In the genomic region with DNA sequence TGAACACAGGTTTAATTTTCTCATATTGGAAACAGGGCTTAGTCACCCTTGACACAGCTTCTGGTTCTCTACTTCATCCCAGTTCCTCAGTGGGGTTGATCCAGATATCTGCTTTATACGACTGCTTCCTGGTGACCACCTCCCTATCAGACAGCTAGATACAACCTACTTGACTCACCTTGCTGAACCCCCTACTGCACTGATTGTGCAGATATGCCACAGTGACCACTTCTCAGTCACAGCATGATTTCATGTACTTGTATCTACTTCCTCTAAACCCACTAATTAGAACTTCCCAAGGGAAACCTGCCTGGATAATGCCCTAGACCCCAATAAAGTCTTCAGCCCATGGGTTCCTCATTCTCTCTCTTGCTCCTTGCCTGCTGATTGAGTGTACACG, we compare ENCODE assay signal across 21 cellular contexts. TPM values are rescaled to one million over a fixed set of nuclear protein-coding genes. Genes with fewer than 3 reads are reported as not detected.
DNase-seq lines count a peak whose midpoint lies in the region; ATAC-seq, FAIRE-seq and TF ChIP-seq lines count a peak whose summit lies in the region.
"Had no signal": no experiment of that assay in that cellular context is flagged by ENCODE, and none has a peak within 500 bp of the region (broad histone marks: within the 10 kb centered on the region; RNA-seq: fewer than 3 reads in every experiment).

No MANE protein-coding gene starts in this region.

- H3K9me2 ChIP-seq in GM23338 (ENCODE audit: insufficient read depth): no peaks in the 10 kb centered on the region

- no peak for DNase-seq in GM23338 (ENCODE audit: low spot score)
- DNase-seq in MV-4-11 (lab: John Stamatoyannopoulos, UW): peak; percentile 66
- DNase-seq in astrocyte (ENCODE audit: low read depth): no peak
- DNase-seq in stimulated activated naive B cell treated with anti-CD40 and anti-IgM and Interleukin-4, amounts not matched to agents 10 μg/mL and 1 μg/mL and 100 μg/mL, for 72 hours: no peak
- no peak for DNase-seq in caudate nucleus (lab: John Stamatoyannopoulos, UW)
- no peak for DNase-seq in mucosa of descending colon
- DNase-seq: CD4-positive, CD25-positive, alpha-beta regulatory T cell; DMS79; NCI-H1092; NCI-H1436; NCI-H187 treated with DMSO at 0.1 percent for 48 hours; NCI-H2107; NCI-H446 treated with DMSO at 0.1 percent for 48 hours; NCI-H526 treated with DMSO at 0.1 percent for 48 hours; NK-92 treated with Interleukin-12 subunit alpha and Interleukin-12 subunit beta, amount 100 ng/mL, for 24 hours; Peyer's patch; T-helper 1 cell had no signal

- H3K9me3 Mint-ChIP-seq in GM23338 (peaks cover 5% of the 10 kb centered on the region; the same call in 1 of the 3 replicates), astrocyte (ENCODE audit: unreplicated experiment) (peaks cover 4% of the 10 kb centered on the region)
- peaks cover 9% of the 10 kb centered on the region in 2 donors for H3K9me3 Mint-ChIP-seq in stimulated activated naive B cell treated with anti-CD40 and anti-IgM and Interleukin-4, amounts not matched to agents 10 μg/mL and 1 μg/mL and 100 μg/mL, for 72 hours

- H3F3A ChIP-seq in GM23338 (replicated peaks; ENCODE audit: low read depth): no peaks in the 10 kb centered on the region

- H3K79me2 ChIP-seq in GM23338 (replicated peaks; ENCODE audit: insufficient read depth): no peaks in the 10 kb centered on the region
- no peaks in the 10 kb centered on the region for H3K79me2 ChIP-seq in astrocyte (ENCODE audit: insufficient read depth, low read length)

- ATAC-seq in GM23338 (no peak), GM18858 (IDR thresholded peaks at IDR 0.05; ENCODE audit: unreplicated experiment) (no peak), mucosa of descending colon (no peak)
- peak; percentile 39 to 52 for ATAC-seq in stimulated activated naive B cell treated with anti-CD40 and anti-IgM and Interleukin-4, amounts not matched to agents 10 μg/mL and 1 μg/mL and 100 μg/mL, for 72 hours (replicated peaks)

- H3K4me1 Mint-ChIP-seq in GM23338 (peaks cover 17% of the 10 kb centered on the region), astrocyte (ENCODE audit: low read depth, unreplicated experiment) (no peaks in the 10 kb centered on the region)
- peaks cover 3 to 12% of the 10 kb centered on the region in 2 donors for H3K4me1 Mint-ChIP-seq in stimulated activated naive B cell treated with anti-CD40 and anti-IgM and Interleukin-4, amounts not matched to agents 10 μg/mL and 1 μg/mL and 100 μg/mL, for 72 hours

- no peak overlapping the region for H3K4me2 ChIP-seq in GM23338
- H3K4me2 ChIP-seq in astrocyte (ENCODE audit: low read length): no peak overlapping the region

- H3K4me1 ChIP-seq in GM23338 (ENCODE audit: insufficient read depth): 0 out of 2 replicates have a peak, but pooled peaks cover 4% of the 10 kb centered on the region
- peaks cover 19% of the 10 kb centered on the region for H3K4me1 ChIP-seq in astrocyte (ENCODE audit: insufficient read depth, low read length)
- no peaks in the 10 kb centered on the region for H3K4me1 ChIP-seq in mucosa of descending colon (ENCODE audit: low read depth)
- H3K4me1 ChIP-seq: Peyer's patch had no signal

- H3K36me3 Mint-ChIP-seq in GM23338 (ENCODE audit: low read depth) (0 out of 3 replicates have a peak, but pooled peaks cover 3% of the 10 kb centered on the region), astrocyte (ENCODE audit: low read depth, unreplicated experiment) (no peaks in the 10 kb centered on the region)
- peaks cover 10 to 12% of the 10 kb centered on the region in 2 donors for H3K36me3 Mint-ChIP-seq in stimulated activated naive B cell treated with anti-CD40 and anti-IgM and Interleukin-4, amounts not matched to agents 10 μg/mL and 1 μg/mL and 100 μg/mL, for 72 hours
- H3K36me3 Mint-ChIP-seq: CD4-positive, CD25-positive, alpha-beta regulatory T cell had no signal

- H3K27me3 Mint-ChIP-seq in GM23338 (ENCODE audit: insufficient read depth, low read depth, poor library complexity): peaks cover 6% of the 10 kb centered on the region
- no peaks in the 10 kb centered on the region for H3K27me3 Mint-ChIP-seq in astrocyte (ENCODE audit: low read depth, unreplicated experiment)
- H3K27me3 Mint-ChIP-seq in stimulated activated naive B cell treated with anti-CD40 and anti-IgM and Interleukin-4, amounts not matched to agents 10 μg/mL and 1 μg/mL and 100 μg/mL, for 72 hours: no peaks in the 10 kb centered on the region
- H3K27me3 Mint-ChIP-seq: CD4-positive, CD25-positive, alpha-beta regulatory T cell; IgD-negative memory B cell had no signal

- no peaks in the 10 kb centered on the region for H3K36me3 ChIP-seq in GM23338 (ENCODE audit: insufficient read depth)
- H3K36me3 ChIP-seq in astrocyte (ENCODE audit: insufficient read depth, low read length): no peaks in the 10 kb centered on the region
- H3K36me3 ChIP-seq in mucosa of descending colon (ENCODE audit: low read depth): no peaks in the 10 kb centered on the region
- H3K36me3 ChIP-seq: Peyer's patch, SJSA1 had no signal

- intact Hi-C loops in mucosa of descending colon (cut with DNase I, micrococcal nuclease): no loop called here

- H3K27me3 ChIP-seq in GM23338 (ENCODE audit: insufficient read depth) (no peaks in the 10 kb centered on the region), astrocyte (ENCODE audit: insufficient read depth, low read length) (no peaks in the 10 kb centered on the region)
- H3K27me3 ChIP-seq: Peyer's patch, SJSA1 had no signal

- no peak overlapping the region for H3K9ac ChIP-seq in astrocyte (ENCODE audit: low read length)

- 0 out of 2 replicates have a peak overlapping the region, but pooled peaks have one; percentile 8 for H2AFZ ChIP-seq in GM23338
- H2AFZ ChIP-seq in astrocyte (ENCODE audit: low read depth, low read length): no peak overlapping the region

- H3K4me3 Mint-ChIP-seq in GM23338 (no peak overlapping the region), astrocyte (ENCODE audit: unreplicated experiment) (no peak overlapping the region)
- no peak overlapping the region for H3K4me3 Mint-ChIP-seq in stimulated activated naive B cell treated with anti-CD40 and anti-IgM and Interleukin-4, amounts not matched to agents 10 μg/mL and 1 μg/mL and 100 μg/mL, for 72 hours
- H3K4me3 Mint-ChIP-seq: CD4-positive, CD25-positive, alpha-beta regulatory T cell; IgD-negative memory B cell had no signal

- H3K4me3 ChIP-seq in GM23338 (no peak overlapping the region), astrocyte (ENCODE audit: insufficient read depth, low read depth, low read length) (no peak overlapping the region), mucosa of descending colon (no peak overlapping the region)
- H3K4me3 ChIP-seq: Peyer's patch, SJSA1 had no signal

- H3K9me3 ChIP-seq in astrocyte (ENCODE audit: insufficient read depth, low read depth, low read length): no peaks in the 10 kb centered on the region
- no peaks in the 10 kb centered on the region for H3K9me3 ChIP-seq in mucosa of descending colon
- H3K9me3 ChIP-seq: Peyer's patch, SJSA1 had no signal

- TF ChIP-seq CTCF in GM23338 (conservative IDR thresholded peaks at IDR 0.05; ENCODE audit: low read depth in 2 of 2) (no peak), astrocyte (IDR thresholded peaks at IDR 0.05; ENCODE audit: insufficient read depth, low read depth, low read length) (no peak), mucosa of descending colon (IDR thresholded peaks at IDR 0.05) (no peak)

- no peak overlapping the region for H3K27ac Mint-ChIP-seq in GM23338
- H3K27ac Mint-ChIP-seq in astrocyte (ENCODE audit: unreplicated experiment): peak overlapping the region; percentile 21
- H3K27ac Mint-ChIP-seq in stimulated activated naive B cell treated with anti-CD40 and anti-IgM and Interleukin-4, amounts not matched to agents 10 μg/mL and 1 μg/mL and 100 μg/mL, for 72 hours: no peak overlapping the region
- H3K27ac Mint-ChIP-seq: CD4-positive, CD25-positive, alpha-beta regulatory T cell; IgD-negative memory B cell had no signal

- H3K27ac ChIP-seq in GM23338 (ENCODE audit: low read depth) (no peak overlapping the region), astrocyte (ENCODE audit: low read depth, low read length) (no peak overlapping the region), caudate nucleus (ENCODE audit: low read depth, low read length) (no peak overlapping the region)
- H3K27ac ChIP-seq: Peyer's patch, SJSA1 had no signal

- no peak for FAIRE-seq in astrocyte (lab: Jason Lieb, UNC)

- no peaks in the 10 kb centered on the region for H4K20me1 ChIP-seq in GM23338 (replicated peaks; ENCODE audit: insufficient read depth)
- no peaks in the 10 kb centered on the region for H4K20me1 ChIP-seq in astrocyte (ENCODE audit: insufficient read depth, low read length)

TF ChIP-seq in GM23338, 12 proteins besides CTCF, POLR2A, EP300 and RAD21 (continues in another document):
- TF ChIP-seq ZNF114 (CRISPR knock-in tag; IDR thresholded peaks at IDR 0.05) (no peak), STAT1 (IDR thresholded peaks at IDR 0.05; ENCODE audit: unreplicated experiment) (no peak), EZH2phosphoT487 (IDR thresholded peaks at IDR 0.05; ENCODE audit: unreplicated experiment) (no peak)
- TF ChIP-seq, protein P1, sequence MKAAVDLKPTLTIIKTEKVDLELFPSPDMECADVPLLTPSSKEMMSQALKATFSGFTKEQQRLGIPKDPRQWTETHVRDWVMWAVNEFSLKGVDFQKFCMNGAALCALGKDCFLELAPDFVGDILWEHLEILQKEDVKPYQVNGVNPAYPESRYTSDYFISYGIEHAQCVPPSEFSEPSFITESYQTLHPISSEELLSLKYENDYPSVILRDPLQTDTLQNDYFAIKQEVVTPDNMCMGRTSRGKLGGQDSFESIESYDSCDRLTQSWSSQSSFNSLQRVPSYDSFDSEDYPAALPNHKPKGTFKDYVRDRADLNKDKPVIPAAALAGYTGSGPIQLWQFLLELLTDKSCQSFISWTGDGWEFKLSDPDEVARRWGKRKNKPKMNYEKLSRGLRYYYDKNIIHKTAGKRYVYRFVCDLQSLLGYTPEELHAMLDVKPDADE (IDR thresholded peaks at IDR 0.05): no peak

RNA-seq across cellular contexts. Expression of a gene that starts 18.4 kb away (rescaled TPM):
- 15.2 and 19.0 TPM in 2 replicates for total RNA-seq in GM23338 (2014; rRNA removed; shearing (Covaris generic))
- 15.4 and 17.3 TPM in 2 replicates for polyA plus RNA-seq in GM23338 (2016; fragmentation: Nextera tagmentation; extraction: Ambion mirVana)
- total RNA-seq in astrocyte (19.2 and 26.8 TPM in 2 replicates), mucosa of descending colon (10 to 100 TPM; 55.6 to 86.2 (median 80.8) TPM)

RNA-seq across cellular contexts. Expression of a gene that starts 46.3 kb away (rescaled TPM):
- 5.5 and 11.4 TPM in 2 replicates for total RNA-seq in GM23338 (2014; rRNA removed; shearing (Covaris generic))
- polyA plus RNA-seq in GM23338 (2016; fragmentation: Nextera tagmentation; extraction: Ambion mirVana): 3.1 and 4.2 TPM in 2 replicates
- total RNA-seq in astrocyte (14.7 and 15.9 TPM in 2 replicates), mucosa of descending colon (10 to 100 TPM; 16.4 to 38.1 (median 28.1) TPM)
- total RNA-seq: A673 had no signal

Comparison
In these comparisons a context has a peak if more than half of its experiments do, and no peak if none do; other contexts are left out.
1. ATAC-seq: peak in stimulated activated naive B cell treated with anti-CD40 and anti-IgM and Interleukin-4, amounts not matched to agents 10 μg/mL and 1 μg/mL and 100 μg/mL, for 72 hours (2 of 2); none in GM23338 (single experiment), GM18858 (single experiment) and mucosa of descending colon (single experiment).